ENCODE assay signal across 20 cellular contexts in the genomic region with DNA sequence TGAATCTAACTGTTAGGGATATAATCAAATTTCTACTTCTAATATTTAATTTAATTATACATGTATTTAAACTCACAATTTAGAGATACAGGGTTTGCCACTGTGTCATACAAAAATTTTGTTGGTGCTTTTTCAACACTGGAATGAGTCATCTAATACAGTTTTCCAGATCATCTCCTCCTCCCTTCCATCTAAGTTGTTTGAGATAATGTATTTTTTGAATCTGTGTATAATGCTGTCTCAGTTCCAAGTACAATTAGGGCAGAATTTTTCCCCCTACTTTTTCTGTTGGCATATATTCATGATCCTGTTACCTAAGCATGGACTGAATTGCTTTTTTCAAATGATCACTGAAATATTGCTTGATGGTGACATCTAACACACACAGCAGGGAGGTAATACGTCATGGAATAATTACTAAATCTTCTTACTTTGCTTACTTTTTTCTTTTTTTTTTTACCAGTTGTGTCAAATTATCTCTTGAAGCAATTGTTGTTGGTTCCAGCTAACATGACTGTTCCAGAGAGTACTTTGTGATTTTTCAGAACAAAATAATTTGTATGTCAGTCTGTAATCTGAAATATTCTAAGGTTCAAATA.
DNase-seq lines count a peak whose midpoint lies in the region; ATAC-seq and TF ChIP-seq lines count a peak whose summit lies in the region.
"Had no signal": no experiment of that assay in that cellular context is flagged by ENCODE, and none has a peak within 500 bp of the region (broad histone marks: within the 10 kb centered on the region; RNA-seq: fewer than 3 reads in every experiment).

No MANE protein-coding gene starts in this region.

- no peak overlapping the region for H2AFZ ChIP-seq in smooth muscle cell (ENCODE audit: low read depth)

- H4K20me1 ChIP-seq in smooth muscle cell (ENCODE audit: low read depth): no peaks in the 10 kb centered on the region
- H4K20me1 ChIP-seq: BLaER1 treated with 17β-estradiol and CSF1 and Interleukin-3, amounts not matched to agents 10 nM and 100 nM had no signal

- H3K4me3 ChIP-seq in smooth muscle cell: no peak overlapping the region
- H3K4me3 ChIP-seq: BLaER1 treated with 17β-estradiol and CSF1 and Interleukin-3, amounts not matched to agents 10 nM and 100 nM; gastrocnemius medialis; MG63; mucosa of descending colon had no signal

- H3K9me3 ChIP-seq in smooth muscle cell (replicated peaks; ENCODE audit: low read depth): no peaks in the 10 kb centered on the region
- H3K9me3 ChIP-seq: gastrocnemius medialis, MG63, mucosa of descending colon had no signal

- 72% methylated on average over 1 of the region's 1 CpG for WGBS in smooth muscle cell (ENCODE audit: low lambda C conversion rate)

- H3K27ac ChIP-seq in smooth muscle cell (ENCODE audit: low read depth): peak overlapping the region; percentile 98
- H3K27ac ChIP-seq: BLaER1 treated with 17β-estradiol and CSF1 and Interleukin-3, amounts not matched to agents 10 nM and 100 nM; gastrocnemius medialis had no signal

- no peak for TF ChIP-seq CTCF in smooth muscle cell (IDR thresholded peaks at IDR 0.05; ENCODE audit: borderline replicate concordance, insufficient read depth, poor library complexity, severe bottlenecking)

- H3K36me3 ChIP-seq in smooth muscle cell (ENCODE audit: low read depth): no peaks in the 10 kb centered on the region
- H3K36me3 ChIP-seq: gastrocnemius medialis had no signal

- ATAC-seq in SK-N-SH treated with all-trans-retinoic acid at 6 μM for 48 hours: peak; percentile 51
- ATAC-seq in GM18505 (IDR thresholded peaks at IDR 0.05; ENCODE audit: unreplicated experiment): no peak
- ATAC-seq in GM19023 (IDR thresholded peaks at IDR 0.05; ENCODE audit: unreplicated experiment): no peak
- ATAC-seq in GM21825 (IDR thresholded peaks at IDR 0.05; ENCODE audit: unreplicated experiment): no peak
- ATAC-seq: activated naive CD4-positive, alpha-beta T cell treated with anti-CD3 and anti-CD28 coated beads, Interleukin-2, amount 50 U/mL, for 72 hours; gastrocnemius medialis; HepG2; mucosa of descending colon; stimulated activated memory B cell treated with anti-CD40 and anti-IgM and Interleukin-4, amounts not matched to agents 10 μg/mL and 1 μg/mL and 100 μg/mL, for 72 hours had no signal

- H3K9ac ChIP-seq in smooth muscle cell (ENCODE audit: low read depth): peak overlapping the region; percentile 34
- H3K9ac ChIP-seq: BLaER1 treated with 17β-estradiol and CSF1 and Interleukin-3, amounts not matched to agents 10 nM and 100 nM had no signal

- H3K79me2 ChIP-seq in smooth muscle cell (ENCODE audit: low read depth): peaks cover 70% of the 10 kb centered on the region

- TF ChIP-seq POLR2A in GM18505 (IDR thresholded peaks at IDR 0.05; ENCODE audit: borderline replicate concordance, extremely low read depth, insufficient read depth, insufficient read length): no peak

- no peaks in the 10 kb centered on the region for H3K27me3 ChIP-seq in smooth muscle cell (ENCODE audit: low read depth)
- H3K27me3 ChIP-seq: BLaER1 treated with 17β-estradiol and CSF1 and Interleukin-3, amounts not matched to agents 10 nM and 100 nM; gastrocnemius medialis; MG63 had no signal

- H3K4me1 ChIP-seq in smooth muscle cell (ENCODE audit: low read depth): peaks cover 23% of the 10 kb centered on the region
- H3K4me1 ChIP-seq: BLaER1 treated with 17β-estradiol and CSF1 and Interleukin-3, amounts not matched to agents 10 nM and 100 nM; gastrocnemius medialis had no signal

- peak overlapping the region; percentile 74 for H3K4me2 ChIP-seq in smooth muscle cell
- H3K4me2 ChIP-seq: BLaER1 treated with 17β-estradiol and CSF1 and Interleukin-3, amounts not matched to agents 10 nM and 100 nM had no signal

- peaks cover 15% of the 10 kb centered on the region for H3F3A ChIP-seq in smooth muscle cell (ENCODE audit: low read depth)

- DNase-seq in HCEC 1CT (peak; percentile 50), fibroblast of gingiva (ENCODE audit: low read depth) (peak; percentile 78), smooth muscle cell (lab: John Stamatoyannopoulos, UW; ENCODE audit: unreplicated experiment) (no peak), T-helper 2 cell (no peak)
- DNase-seq: activated CD4-positive, alpha-beta memory T cell treated with anti-CD3 and anti-CD28 coated beads, Interleukin-2, amount 10 ng/mL, durations not matched to agents 7 days and 5 days; activated T-cell treated with anti-CD3 and anti-CD28 coated beads, Interleukin-2, amount 50 U/mL, for 24 hours; effector CD4-positive, alpha-beta T cell; gastrocnemius medialis; MG63; mucosa of descending colon; NCI-H2227 treated with DMSO at 0.1 percent for 48 hours; retina had no signal

TF ChIP-seq in SK-N-SH treated with all-trans-retinoic acid at 6 μM for 48 hours, 23 proteins besides CTCF, POLR2A, EP300 and RAD21:
- TF ChIP-seq ZNF8 (CRISPR knock-in tag; IDR thresholded peaks at IDR 0.05) (no peak), ESRRG (CRISPR knock-in tag; IDR thresholded peaks at IDR 0.05) (no peak), ISL1 (CRISPR knock-in tag; IDR thresholded peaks at IDR 0.05) (peak; percentile 81), RARB (CRISPR knock-in tag; IDR thresholded peaks at IDR 0.05) (no peak)
TF ChIP-seq in SK-N-SH treated with all-trans-retinoic acid at 6 μM for 48 hours: peak in this region for 1.

Comparison
In these comparisons a context has a peak if more than half of its experiments do, and no peak if none do; other contexts are left out.
1. DNase-seq: peak in HCEC 1CT (single experiment) and fibroblast of gingiva (single experiment); none in smooth muscle cell (single experiment) and T-helper 2 cell (0 of 5).